ENCODE assay signal across 11 cellular contexts in the genomic region with DNA sequence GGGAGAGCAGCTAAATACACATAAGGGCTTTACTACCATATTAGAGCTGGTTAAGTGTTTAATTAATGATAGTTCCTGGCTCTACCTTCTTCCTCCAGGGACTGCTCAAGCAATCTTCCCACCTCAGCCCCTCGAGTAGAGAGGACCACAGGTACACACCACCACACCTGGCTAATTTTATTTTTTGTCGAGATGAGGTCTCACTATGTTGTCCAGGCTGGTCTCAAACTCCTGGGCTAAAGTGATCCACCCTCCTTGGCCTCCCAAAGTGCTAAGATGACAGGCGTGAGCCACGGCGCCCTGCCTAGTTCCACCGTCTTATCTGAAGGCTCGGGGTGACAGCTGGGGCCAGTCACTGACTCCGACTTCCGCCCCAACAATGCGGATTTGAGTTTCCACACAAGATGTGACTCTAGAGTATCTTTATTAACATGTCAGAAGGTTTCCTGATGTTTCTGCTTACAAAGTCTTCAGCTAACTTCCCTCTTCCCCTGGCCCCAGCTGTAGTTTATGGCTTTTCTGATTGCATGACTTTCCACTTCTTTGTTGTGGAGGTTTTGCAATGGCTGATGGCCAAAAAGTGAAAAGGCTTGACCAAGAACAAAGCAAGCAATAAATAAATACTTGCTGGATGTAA. TPM values are rescaled to one million over a fixed set of nuclear protein-coding genes. Genes with fewer than 3 reads are reported as not detected.
A peak's percentile ranks its signal among the peaks of the same experiment; 100 is the strongest.
DNase-seq lines count a peak whose midpoint lies in the region; ATAC-seq and TF ChIP-seq lines count a peak whose summit lies in the region.
"Had no signal": no experiment of that assay in that cellular context is flagged by ENCODE, and none has a peak within 500 bp of the region (broad histone marks: within the 10 kb centered on the region; RNA-seq: fewer than 3 reads in every experiment).

No MANE protein-coding gene starts in this region.

- DNase-seq in CD8-positive, alpha-beta memory T cell: peak in 1 of 5 donors; percentile 33
- DNase-seq in SKM-1 treated with dmso at 0.1 percent for 144 hours (lab: John Stamatoyannopoulos, UW; ENCODE audit: unreplicated experiment): peak; percentile 99
- DNase-seq in foreskin fibroblast: peak; percentile 62 to 71
- DNase-seq in pons (ENCODE audit: low spot score): peak; percentile 72
- DNase-seq in OCI-M2 (lab: John Stamatoyannopoulos, UW; ENCODE audit: unreplicated experiment): no peak
- DNase-seq in iPS-NIHi11 (ENCODE audit: low spot score): no peak
- DNase-seq: effector CD8-positive, alpha-beta T cell; NCI-H1417 treated with DMSO at 0.1 percent for 48 hours; ovary had no signal

- no peak for TF ChIP-seq CTCF in foreskin fibroblast (IDR thresholded peaks at IDR 0.05; ENCODE audit: low read depth, low read length)

- H3K27me3 Mint-ChIP-seq in CD8-positive, alpha-beta memory T cell: no peaks in the 10 kb centered on the region

- no peaks in the 10 kb centered on the region for H3K9me3 ChIP-seq in CD8-positive, alpha-beta memory T cell (ENCODE audit: low read length)
- H3K9me3 ChIP-seq: ovary had no signal

- no peak for ATAC-seq in GM21737 (IDR thresholded peaks at IDR 0.05; ENCODE audit: unreplicated experiment)
- no peak for ATAC-seq in HG02884 (IDR thresholded peaks at IDR 0.05; ENCODE audit: unreplicated experiment)

- H3K27me3 ChIP-seq in CD8-positive, alpha-beta memory T cell (ENCODE audit: insufficient read depth, low read length, poor library complexity, severe bottlenecking): no peaks in the 10 kb centered on the region
- H3K27me3 ChIP-seq: ovary had no signal

- H3K27ac ChIP-seq in CD8-positive, alpha-beta memory T cell (ENCODE audit: low read depth, low read length): no peak overlapping the region
- H3K27ac ChIP-seq: ovary had no signal

- peaks cover 72 to 87% (median 83%) of the 10 kb centered on the region in 3 donors for H3K4me1 Mint-ChIP-seq in CD8-positive, alpha-beta memory T cell

- H3K9me3 Mint-ChIP-seq in CD8-positive, alpha-beta memory T cell: no peaks in the 10 kb centered on the region

- peaks cover 25% of the 10 kb centered on the region for H3K4me1 ChIP-seq in CD8-positive, alpha-beta memory T cell (ENCODE audit: insufficient read depth, low read length)

- peaks cover 0 to 68% (median 5%) of the 10 kb centered on the region in 3 donors for H3K36me3 Mint-ChIP-seq in CD8-positive, alpha-beta memory T cell

- peaks cover 4% of the 10 kb centered on the region for H3K36me3 ChIP-seq in CD8-positive, alpha-beta memory T cell (ENCODE audit: insufficient read depth, low read length)
- H3K36me3 ChIP-seq: ovary had no signal

- CTCF ChIA-PET in CD8-positive, alpha-beta memory T cell (lab: Charles Lee): no interaction called here

- POLR2A ChIA-PET in CD8-positive, alpha-beta memory T cell (lab: Charles Lee): no interaction called here

- no peak overlapping the region for H3K4me3 ChIP-seq in CD8-positive, alpha-beta memory T cell (ENCODE audit: low read length)
- H3K4me3 ChIP-seq in foreskin fibroblast (ENCODE audit: low read depth in 1 of 2, low read length in 2 of 2): no peak overlapping the region
- H3K4me3 ChIP-seq: ovary had no signal

- H3K4me3 Mint-ChIP-seq in CD8-positive, alpha-beta memory T cell: peak overlapping the region in 2 of 7 donors; percentile 34 to 70

- peak overlapping the region; percentile 26 to 86 (median 52) for H3K27ac Mint-ChIP-seq in CD8-positive, alpha-beta memory T cell

RNA-seq across cellular contexts. Expression of a gene that starts 16.8 kb away (rescaled TPM):
- 10 to 100 TPM; 36.7 to 37.3 TPM for total RNA-seq in CD8-positive, alpha-beta memory T cell
- polyA plus RNA-seq in CD8-positive, alpha-beta memory T cell: 201 TPM

RNA-seq across cellular contexts. Expression of a gene that starts 44.7 kb away (rescaled TPM):
- not detected for total RNA-seq in CD8-positive, alpha-beta memory T cell
- polyA plus RNA-seq in CD8-positive, alpha-beta memory T cell: not detected

RNA-seq across cellular contexts. Expression of a gene that starts 48.6 kb away (rescaled TPM):
- total RNA-seq in CD8-positive, alpha-beta memory T cell: not detected
- polyA plus RNA-seq in CD8-positive, alpha-beta memory T cell: not detected
- polyA plus RNA-seq: ovary had no signal

Comparison
In these comparisons a context has a peak if more than half of its experiments do, and no peak if none do; other contexts are left out.
1. DNase-seq: peak in SKM-1 treated with dmso at 0.1 percent for 144 hours (single experiment), foreskin fibroblast (2 of 2) and pons (single experiment); none in OCI-M2 (single experiment) and iPS-NIHi11 (single experiment).